Comparison of ENCODE assay signal across 17 cellular contexts in genomic region chr1:64849942-64850341, GRCh38.
"Had no signal": no experiment of that assay in that cellular context is flagged by ENCODE, and none has a peak within 500 bp of the region (broad histone marks: within the 10 kb centered on the region; RNA-seq: fewer than 3 reads in every experiment).

No MANE protein-coding gene starts in this region.

- H3K9me3 ChIP-seq: lower lobe of right lung, SJSA1, tibial artery had no signal

- H3K4me3 ChIP-seq: coronary artery, lower lobe of right lung, SJSA1, tibial artery had no signal

- H3K4me1 ChIP-seq: lower lobe of right lung, SJSA1, tibial artery had no signal

- H3K27ac Mint-ChIP-seq: progenitor cell of endocrine pancreas; stimulated activated naive CD8-positive, alpha-beta T cell treated with anti-CD3 and anti-CD28 coated beads, Interleukin-15, Interleukin-2, amounts not matched to agents 100 ng/mL and 50 ng/mL, for 24 hours had no signal

- H3K27ac ChIP-seq: coronary artery, lower lobe of right lung, SJSA1, tibial artery had no signal

- H3K27me3 Mint-ChIP-seq: activated naive CD8-positive, alpha-beta T cell treated with anti-CD3 and anti-CD28 coated beads, Interleukin-2, amount 10 ng/mL, durations not matched to agents 7 days and 5 days; naive thymus-derived CD4-positive, alpha-beta T cell; progenitor cell of endocrine pancreas; stimulated activated naive CD8-positive, alpha-beta T cell treated with anti-CD3 and anti-CD28 coated beads, Interleukin-15, Interleukin-2, amounts not matched to agents 100 ng/mL and 50 ng/mL, for 24 hours had no signal

- ATAC-seq: lower lobe of right lung; naive thymus-derived CD4-positive, alpha-beta T cell had no signal

- DNase-seq: activated CD4-positive, alpha-beta T cell treated with anti-CD3 and anti-CD28 coated beads, Interleukin-2, amount 50 U/mL, for 48 hours; activated naive CD8-positive, alpha-beta T cell treated with anti-CD3 and anti-CD28 coated beads, Interleukin-2, amount 10 ng/mL, durations not matched to agents 7 days and 5 days; amygdala; cerebellar nuclear complex; kidney; lower lobe of right lung; naive thymus-derived CD4-positive, alpha-beta T cell; retina; stimulated activated CD4-positive, alpha-beta T cell treated with anti-CD3 and anti-CD28 coated beads, Interleukin-2, amount 100 ng/mL, for 48 hours; stimulated activated CD8-positive, alpha-beta memory T cell treated with anti-CD3 and anti-CD28 coated beads, Interleukin-4, amount 100 ng/mL, for 48 hours; T-helper 1 cell; T-helper 9 cell; tibial artery had no signal

- H3K9me3 Mint-ChIP-seq: activated naive CD8-positive, alpha-beta T cell treated with anti-CD3 and anti-CD28 coated beads, Interleukin-2, amount 10 ng/mL, durations not matched to agents 7 days and 5 days; stimulated activated naive CD8-positive, alpha-beta T cell treated with anti-CD3 and anti-CD28 coated beads, Interleukin-15, Interleukin-2, amounts not matched to agents 100 ng/mL and 50 ng/mL, for 24 hours had no signal

- H3K4me3 Mint-ChIP-seq: activated naive CD8-positive, alpha-beta T cell treated with anti-CD3 and anti-CD28 coated beads, Interleukin-2, amount 10 ng/mL, durations not matched to agents 7 days and 5 days; stimulated activated naive CD8-positive, alpha-beta T cell treated with anti-CD3 and anti-CD28 coated beads, Interleukin-15, Interleukin-2, amounts not matched to agents 100 ng/mL and 50 ng/mL, for 24 hours had no signal

- H3K27me3 ChIP-seq: SJSA1, tibial artery had no signal
